Comparison of ENCODE assay signal across 13 cellular contexts in the genomic region with DNA sequence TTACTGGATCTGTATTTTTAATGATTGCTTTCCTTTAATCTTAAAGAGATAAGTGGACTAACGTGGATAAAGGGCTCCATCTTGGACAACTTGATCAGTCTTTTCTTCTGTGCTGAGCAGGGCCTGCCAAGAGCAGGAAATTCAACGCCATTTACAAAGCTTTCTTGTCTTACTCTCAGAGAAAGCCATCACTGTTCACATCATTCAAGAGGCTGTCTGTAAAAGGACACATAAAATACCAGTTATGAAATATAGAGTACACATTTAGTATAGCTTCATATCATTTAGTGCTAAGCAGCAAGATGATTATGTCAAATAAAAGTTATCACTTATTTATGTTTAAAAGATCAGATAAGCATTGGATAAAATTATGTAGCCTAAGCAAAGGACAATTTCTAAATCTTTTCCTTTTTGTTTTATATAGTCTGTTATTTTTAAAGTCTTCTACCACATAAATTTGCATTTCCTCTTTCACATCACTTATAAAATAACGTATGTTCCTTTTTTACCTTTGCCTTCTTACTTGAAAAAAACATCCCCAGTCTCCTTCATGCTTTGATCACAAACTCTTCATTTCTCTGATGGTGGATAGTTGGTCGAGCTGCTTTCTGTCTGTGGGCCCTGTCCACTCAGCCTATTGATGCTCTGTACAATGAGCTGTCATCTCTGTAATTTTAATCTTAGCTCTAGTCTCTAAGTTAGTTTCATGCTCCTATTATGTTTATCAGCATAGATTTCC. TPM values are rescaled to one million over a fixed set of nuclear protein-coding genes. Genes with fewer than 3 reads are reported as not detected.
A peak's percentile ranks its signal among the peaks of the same experiment; 100 is the strongest.
DNase-seq lines count a peak whose midpoint lies in the region; ATAC-seq and TF ChIP-seq lines count a peak whose summit lies in the region.
"Had no signal": no experiment of that assay in that cellular context is flagged by ENCODE, and none has a peak within 500 bp of the region (broad histone marks: within the 10 kb centered on the region; RNA-seq: fewer than 3 reads in every experiment).

No MANE protein-coding gene starts in this region.

- no peak for TF ChIP-seq POLR2A in heart left ventricle (IDR thresholded peaks at IDR 0.05)

- peak overlapping the region in 6 of 8 donors; percentile 3 to 62 (median 42) for H3K4me3 Mint-ChIP-seq in CD4-positive, alpha-beta memory T cell
- H3K4me3 Mint-ChIP-seq in IgD-negative memory B cell (peak overlapping the region; percentile 96 to 100 (median 98)), brain (peak overlapping the region; percentile 96 to 98 (median 97))

- H3K36me3 ChIP-seq in CD4-positive, alpha-beta memory T cell (ENCODE audit: insufficient read depth, low read length), result no peaks in the 10 kb centered on the region
- H3K36me3 ChIP-seq in neural cell (ENCODE audit: insufficient read depth, low read length) (no peaks in the 10 kb centered on the region), heart left ventricle (peaks cover 0 to 15% (median 3%) of the 10 kb centered on the region in 9 donors)
- H3K36me3 ChIP-seq: left lung, right lobe of liver had no signal

- intact Hi-C loops in CD4-positive, alpha-beta memory T cell (cut with micrococcal nuclease), result loop anchor here (5.0 to 10.0 kb wide), 3 partner anchors 710 to 1622 kb away; partner anchors contain the start of genes BMP2K, MRPL1 and STBD1
- intact Hi-C loops in heart left ventricle (cut with DNase I), result loop anchor here in 9 of 10 donors (5.0 kb wide), 3 partner anchors 58 to 208 kb away; partner anchors contain the start of genes CCNI (in 5 of the 9) and SEPTIN11 (in 1 of the 9)

- TF ChIP-seq CTCF in brain (conservative IDR thresholded peaks at IDR 0.05) (no peak), neural cell (IDR thresholded peaks at IDR 0.05; ENCODE audit: poor library complexity, severe bottlenecking) (no peak), heart left ventricle (IDR thresholded peaks at IDR 0.05) (no peak)

- peaks cover 0 to 4% (median 0%) of the 10 kb centered on the region in 8 donors for H3K9me3 Mint-ChIP-seq in CD4-positive, alpha-beta memory T cell
- H3K9me3 Mint-ChIP-seq in IgD-negative memory B cell (peaks cover 0 to 3% (median 0%) of the 10 kb centered on the region in 3 donors), brain (peaks cover 0 to 8% (median 0%) of the 10 kb centered on the region in 5 experiments)

- peak overlapping the region; percentile 85 for H3K4me2 ChIP-seq in neural cell (ENCODE audit: low read length)

- ATAC-seq in heart left ventricle, result no peak
- no peak for ATAC-seq in HG03045 (IDR thresholded peaks at IDR 0.05; ENCODE audit: unreplicated experiment)
- ATAC-seq: left lung, right lobe of liver had no signal

- H3K27ac ChIP-seq in CD4-positive, alpha-beta memory T cell (ENCODE audit: low read depth, low read length), result no peak overlapping the region
- H3K27ac ChIP-seq in neural cell (ENCODE audit: low read length) (peak overlapping the region; percentile 92), heart left ventricle (no peak overlapping the region)
- H3K27ac ChIP-seq: left lung, right lobe of liver had no signal

- TF ChIP-seq EP300 in neural cell (conservative IDR thresholded peaks at IDR 0.05; ENCODE audit: poor library complexity, severe bottlenecking), result no peak

- no peak overlapping the region for H3K4me3 ChIP-seq in CD4-positive, alpha-beta memory T cell (ENCODE audit: low read length in 2 of 2)
- H3K4me3 ChIP-seq in neural cell (ENCODE audit: low read length) (peak overlapping the region; percentile 93), heart left ventricle (no peak overlapping the region)
- H3K4me3 ChIP-seq: right lobe of liver had no signal

- H3K27me3 Mint-ChIP-seq in CD4-positive, alpha-beta memory T cell, result peaks cover 0 to 6% of the 10 kb centered on the region in 2 donors
- H3K27me3 Mint-ChIP-seq in IgD-negative memory B cell, result no peaks in the 10 kb centered on the region
- H3K27me3 Mint-ChIP-seq in brain, result peaks cover 13% of the 10 kb centered on the region

- H3F3A ChIP-seq in neural cell (ENCODE audit: insufficient read depth, low read length, poor library complexity, severe bottlenecking), result no peaks in the 10 kb centered on the region

- H3K9ac ChIP-seq in neural cell (ENCODE audit: low read length), result peak overlapping the region; percentile 76

- no peaks in the 10 kb centered on the region for H3K27me3 ChIP-seq in CD4-positive, alpha-beta memory T cell (ENCODE audit: insufficient read depth, low read length)
- no peaks in the 10 kb centered on the region for H3K27me3 ChIP-seq in neural cell (ENCODE audit: insufficient read depth, low read depth, low read length)
- H3K27me3 ChIP-seq in heart left ventricle, result no peaks in the 10 kb centered on the region
- H3K27me3 ChIP-seq: left lung, right lobe of liver had no signal

- peaks cover 16 to 49% (median 24%) of the 10 kb centered on the region in 4 donors for H3K4me1 Mint-ChIP-seq in CD4-positive, alpha-beta memory T cell
- H3K4me1 Mint-ChIP-seq in IgD-negative memory B cell, result peaks cover 57 to 65% (median 60%) of the 10 kb centered on the region in 3 donors
- H3K4me1 Mint-ChIP-seq in brain, result peaks cover 46% of the 10 kb centered on the region

- no peaks in the 10 kb centered on the region for H3K9me2 ChIP-seq in neural cell (ENCODE audit: insufficient read depth, low read length)

- H2AFZ ChIP-seq in neural cell (ENCODE audit: low read depth, low read length), result peak overlapping the region; percentile 62

- H3K9me3 ChIP-seq in CD4-positive, alpha-beta memory T cell (ENCODE audit: control insufficient read depth in 1 of 2, low read length in 2 of 2), result no peaks in the 10 kb centered on the region
- H3K9me3 ChIP-seq in neural cell (ENCODE audit: low read length) (no peaks in the 10 kb centered on the region), heart left ventricle (no peaks in the 10 kb centered on the region)
- H3K9me3 ChIP-seq: left lung, right lobe of liver had no signal

- no peak for TF ChIP-seq RAD21 in neural cell (conservative IDR thresholded peaks at IDR 0.05)

- H3K27ac Mint-ChIP-seq in CD4-positive, alpha-beta memory T cell, result peak overlapping the region in 5 of 7 donors; percentile 25 to 99 (median 76)
- peak overlapping the region; percentile 99 to 100 (median 99) for H3K27ac Mint-ChIP-seq in IgD-negative memory B cell
- peak overlapping the region; percentile 42 to 99 (median 99) for H3K27ac Mint-ChIP-seq in brain

- POLR2A ChIA-PET in CD4-positive, alpha-beta memory T cell (lab: Charles Lee; ENCODE audit: partially characterized antibody), result interaction anchor here (3.1 to 5.8 kb wide), 2 partner anchors 38 to 79 kb away, joined by 9 to 60 read pairs; partner anchors contain the start of gene CCNI

- H3K79me2 ChIP-seq in neural cell (replicated peaks; ENCODE audit: insufficient read depth, low read length), result peaks cover 27% of the 10 kb centered on the region

- CTCF ChIA-PET in CD4-positive, alpha-beta memory T cell (lab: Charles Lee; ENCODE audit: partially characterized antibody), result interaction anchor here (0.9 to 4.8 kb wide), 5 partner anchors 9 to 110 kb away, joined by 3 to 31 read pairs (median 6); no protein-coding TSS in a partner anchor

- peaks cover 0 to 14% of the 10 kb centered on the region in 2 donors for H3K36me3 Mint-ChIP-seq in CD4-positive, alpha-beta memory T cell
- H3K36me3 Mint-ChIP-seq in IgD-negative memory B cell, result peaks cover 1% of the 10 kb centered on the region
- H3K36me3 Mint-ChIP-seq in brain, result peaks cover 17% of the 10 kb centered on the region

- WGBS in heart left ventricle, 4 donors, result 63 to 75% (median 71%) methylated on average over 4 of the region's 4 CpGs

- H3K4me1 ChIP-seq in CD4-positive, alpha-beta memory T cell (ENCODE audit: insufficient read depth, low read length), result peaks cover 35% of the 10 kb centered on the region
- H3K4me1 ChIP-seq in heart left ventricle, result peaks cover 0 to 34% (median 5%) of the 10 kb centered on the region in 12 donors

- no peak for DNase-seq in CD4-positive, alpha-beta memory T cell
- DNase-seq in heart left ventricle, result no peak
- no peak for DNase-seq in AG20443 (ENCODE audit: low spot score)
- DNase-seq in UCSD-AML1 (lab: John Stamatoyannopoulos, UW; ENCODE audit: unreplicated experiment), result no peak
- DNase-seq: activated T-cell treated with anti-CD3 and anti-CD28 coated beads, Interleukin-2, amount 50 U/mL, for 48 hours; DMS 273 treated with DMSO at 0.1 percent for 48 hours; left lung; NCI-H510A; right lobe of liver had no signal

- H4K20me1 ChIP-seq in neural cell (ENCODE audit: insufficient read depth), result peaks cover 4% of the 10 kb centered on the region

TF ChIP-seq in neural cell, 6 proteins besides CTCF, POLR2A, EP300 and RAD21:
- TF ChIP-seq SMC3 (conservative IDR thresholded peaks at IDR 0.05; ENCODE audit: poor library complexity) (no peak), POLR2AphosphoS5 (IDR thresholded peaks at IDR 0.05) (peak; percentile 11)
TF ChIP-seq in neural cell: peak in this region for 1.

RNA-seq across cellular contexts. Expression of gene CCNG2, which starts 2.1 kb away (rescaled TPM):
- total RNA-seq in CD4-positive, alpha-beta memory T cell, result 10 to 100 TPM; 22.2 to 22.9 TPM
- polyA plus RNA-seq in CD4-positive, alpha-beta memory T cell, result 10 to 100 TPM; 17.0 to 18.3 TPM
- polyA plus RNA-seq in IgD-negative memory B cell, result 39.7 TPM
- 19.9 TPM for polyA plus RNA-seq in brain (ENCODE audit: insufficient read depth, low read depth, low replicate concordance)
- 132 and 133 TPM in 2 replicates for polyA plus RNA-seq in neural cell
- polyA minus RNA-seq in neural cell, result 201 and 242 TPM in 2 replicates
- total RNA-seq in heart left ventricle, result 10 to 100 TPM in 4 of 9 donors, 1 to 10 TPM in 5; 2.4 to 18.7 (median 9.9) TPM
- 1 to 10 TPM; 3.3 to 4.5 TPM for polyA plus RNA-seq in heart left ventricle

Comparison
In these comparisons a context has a peak if more than half of its experiments do, and no peak if none do; other contexts are left out.
1. H3K4me3 Mint-ChIP-seq: peak in every context shown above with its lines; median percentile 98 in IgD-negative memory B cell; 97 in brain; 42 in CD4-positive, alpha-beta memory T cell.